In genomic region chr17:7923290-7923628, GRCh38 we compare ENCODE assay signal across 8 cellular contexts. TPM values are rescaled to one million over a fixed set of nuclear protein-coding genes. Genes with fewer than 3 reads are reported as not detected.
DNase-seq lines count a peak whose midpoint lies in the region; ATAC-seq and TF ChIP-seq lines count a peak whose summit lies in the region.

No MANE protein-coding gene starts in this region.

- peak overlapping the region; percentile 33 for H2BK15ac ChIP-seq in neuronal stem cell (ENCODE audit: low read length)

- peak overlapping the region; percentile 20 for H2AK5ac ChIP-seq in neuronal stem cell (ENCODE audit: low read depth, low read length)

- H2BK12ac ChIP-seq in neuronal stem cell (ENCODE audit: low read length) = peak overlapping the region; percentile 50

- no peak overlapping the region for H3K27ac ChIP-seq in OCI-LY1 (ENCODE audit: low read depth, low read length, poor library complexity, severe bottlenecking)
- peak overlapping the region in 1 of 2 donors; percentile 23 for H3K27ac ChIP-seq in esophagus (ENCODE audit: low read depth in 2 of 2, low read length in 1 of 2)
- H3K27ac ChIP-seq in neuronal stem cell (replicated peaks; ENCODE audit: low read length) = no peak overlapping the region

- H3K9me2 ChIP-seq in OCI-LY1 (ENCODE audit: low read depth, low read length) = no peaks in the 10 kb centered on the region

- DNase-seq in BJ (ENCODE audit: low read depth) (no peak), neuronal stem cell (ENCODE audit: low spot score) (no peak)
- DNase-seq in stimulated activated CD4-positive, alpha-beta T cell treated with anti-CD3 and anti-CD28 coated beads, Interleukin-4, amount 100 ng/mL, for 24 hours = no peak
- no peak for DNase-seq in activated effector memory CD4-positive, alpha-beta T cell treated with anti-CD3 and anti-CD28 coated beads, Interleukin-2, amount 50 U/mL, for 16 hours

- H4K91ac ChIP-seq in neuronal stem cell (ENCODE audit: low read depth, low read length, poor library complexity) = no peak overlapping the region

- H3K9ac ChIP-seq in OCI-LY1 (ENCODE audit: low read length) = peak overlapping the region; percentile 38; the same call in 1 of the 2 replicates
- H3K9ac ChIP-seq in neuronal stem cell (ENCODE audit: low read depth, low read length, poor library complexity) = peak overlapping the region; percentile 74

- H2AFZ ChIP-seq in OCI-LY1 (ENCODE audit: low read length) (no peak overlapping the region), neuronal stem cell (ENCODE audit: low read length) (no peak overlapping the region)

- peaks cover 12% of the 10 kb centered on the region for H3K4me1 ChIP-seq in OCI-LY1 (ENCODE audit: insufficient read depth, low read length, severe bottlenecking)
- H3K4me1 ChIP-seq in esophagus (ENCODE audit: control insufficient read depth in 2 of 2, insufficient read depth in 2 of 2, low read length in 1 of 2) = peaks cover 3 to 5% of the 10 kb centered on the region in 2 donors
- H3K4me1 ChIP-seq in neuronal stem cell (ENCODE audit: control insufficient read depth in 2 of 2, insufficient read depth in 1 of 2, low read depth in 1 of 2, low read length in 2 of 2) = peaks cover 0 to 8% of the 10 kb centered on the region in 2 donors

- H2BK5ac ChIP-seq in neuronal stem cell (ENCODE audit: low read length) = peak overlapping the region; percentile 8

- WGBS in esophagus, 2 donors = 59 to 67% methylated on average over 13 of the region's 13 CpGs
- WGBS in neuronal stem cell (ENCODE audit: extremely low coverage in 2 of 2, insufficient read length in 2 of 2, insufficient replicate concordance in 1 of 2), 2 donors = no CpG with 5 or more reads among the region's 13 CpGs

- H3K18ac ChIP-seq in neuronal stem cell (ENCODE audit: low read length) = peak overlapping the region; percentile 98

- H4K8ac ChIP-seq in neuronal stem cell (ENCODE audit: low read depth, low read length) = no peak overlapping the region

- no peak overlapping the region for H3K4ac ChIP-seq in neuronal stem cell (ENCODE audit: low read length)

- TF ChIP-seq CTCF in BJ (IDR thresholded peaks at IDR 0.05; ENCODE audit: insufficient read depth, low read depth, low read length) (no peak), OCI-LY1 (IDR thresholded peaks at IDR 0.05; ENCODE audit: low read length) (no peak)

- CTCF ChIA-PET in BJ (lab: Yijun Ruan, JAX) = interaction anchor here (1.0 to 4.0 kb wide), 2 partner anchors 10 to 66 kb away, joined by 3 to 15 read pairs; no protein-coding TSS in a partner anchor

- no peaks in the 10 kb centered on the region for H3K79me1 ChIP-seq in neuronal stem cell (ENCODE audit: low read depth, low read length)

- no peak overlapping the region for H2BK120ac ChIP-seq in neuronal stem cell (ENCODE audit: low read depth, low read length)

- H3K4me2 ChIP-seq in OCI-LY1 (ENCODE audit: low read length) (peak overlapping the region; percentile 64), neuronal stem cell (ENCODE audit: insufficient read depth, low read length, poor library complexity, severe bottlenecking) (peak overlapping the region; percentile 65)

- no peaks in the 10 kb centered on the region for H3K79me2 ChIP-seq in OCI-LY1 (ENCODE audit: insufficient read depth, low read length)

- H3K27me3 ChIP-seq in BJ (ENCODE audit: control insufficient read depth, insufficient read depth, low read length) = no peaks in the 10 kb centered on the region
- no peaks in the 10 kb centered on the region for H3K27me3 ChIP-seq in OCI-LY1 (ENCODE audit: insufficient read depth, low read length)
- no peaks in the 10 kb centered on the region for H3K27me3 ChIP-seq in esophagus (ENCODE audit: control insufficient read depth in 1 of 2, insufficient read depth in 2 of 2, low read length in 2 of 2)
- peaks cover 0 to 23% (median 0%) of the 10 kb centered on the region in 3 experiments for H3K27me3 ChIP-seq in neuronal stem cell (ENCODE audit: control insufficient read depth in 3 of 3, insufficient read depth in 3 of 3, low read depth in 1 of 3, low read length in 3 of 3)

- peak overlapping the region; percentile 10 for H3K23ac ChIP-seq in neuronal stem cell (ENCODE audit: low read depth, low read length, poor library complexity)

- no peaks in the 10 kb centered on the region for H3K36me3 ChIP-seq in BJ (ENCODE audit: control insufficient read depth, insufficient read depth, low read length)
- H3K36me3 ChIP-seq in OCI-LY1 (ENCODE audit: insufficient read depth, low read length) = peaks cover 8% of the 10 kb centered on the region; the same call in 1 of the 2 replicates
- H3K36me3 ChIP-seq in esophagus (ENCODE audit: control insufficient read depth in 2 of 2, insufficient read depth in 2 of 2, low read length in 1 of 2) = no peaks in the 10 kb centered on the region
- no peaks in the 10 kb centered on the region for H3K36me3 ChIP-seq in neuronal stem cell (replicated peaks in 1 of 2; ENCODE audit: control insufficient read depth in 2 of 2, insufficient read depth in 2 of 2, low read length in 2 of 2)

- no peak for ATAC-seq in GM19467 (IDR thresholded peaks at IDR 0.05; ENCODE audit: unreplicated experiment)
- no peak for ATAC-seq in GM19463 (IDR thresholded peaks at IDR 0.05; ENCODE audit: unreplicated experiment)

- no peaks in the 10 kb centered on the region for H4K20me1 ChIP-seq in OCI-LY1 (ENCODE audit: insufficient read depth, low read length)

- peak overlapping the region; percentile 47 for H3K4me3 ChIP-seq in BJ (ENCODE audit: low read depth, low read length)
- peak overlapping the region; percentile 48 for H3K4me3 ChIP-seq in OCI-LY1 (ENCODE audit: low read depth, low read length, poor library complexity, severe bottlenecking)
- peak overlapping the region; percentile 42 to 47 for H3K4me3 ChIP-seq in esophagus (ENCODE audit: low read depth in 1 of 2, low read length in 2 of 2)
- H3K4me3 ChIP-seq in neuronal stem cell (ENCODE audit: low read length in 2 of 2) = peak overlapping the region in 1 of 2 donors; percentile 61

- no peaks in the 10 kb centered on the region for H3F3A ChIP-seq in OCI-LY1 (ENCODE audit: insufficient read depth, low read length)

- H3K9me3 ChIP-seq in OCI-LY1 (ENCODE audit: low read length) = no peaks in the 10 kb centered on the region
- no peaks in the 10 kb centered on the region for H3K9me3 ChIP-seq in esophagus (ENCODE audit: control insufficient read depth in 2 of 2, insufficient read depth in 1 of 2, low read depth in 1 of 2, low read length in 1 of 2)
- H3K9me3 ChIP-seq in neuronal stem cell (replicated peaks in 1 of 2; ENCODE audit: control insufficient read depth in 2 of 2, insufficient read depth in 1 of 2, low read depth in 1 of 2, low read length in 2 of 2) = no peaks in the 10 kb centered on the region

- POLR2A ChIA-PET in BJ (lab: Charles Lee) = no interaction called here

- H3K14ac ChIP-seq in neuronal stem cell (ENCODE audit: low read length) = peak overlapping the region; percentile 26

RNA-seq across cellular contexts. Expression of gene KCNAB3, which starts 6.4 kb away (rescaled TPM):
- 1.9 TPM in 2 replicates for polyA plus RNA-seq in BJ (2011; rRNA removed)
- polyA minus RNA-seq in BJ (2011; rRNA and poly(A)+ RNA removed) = 0.62 and 1.0 TPM in 2 replicates
- 1 to 10 TPM; 1.3 to 2.3 TPM for polyA plus RNA-seq in esophagus
- polyA plus RNA-seq in neuronal stem cell (2013, experiment 1 of 2) = 14.9 TPM
- 15.4 TPM for polyA plus RNA-seq in neuronal stem cell (2013, experiment 2 of 2)

RNA-seq across cellular contexts. Expression of gene RNF227, which starts 7.2 kb away (rescaled TPM):
- polyA plus RNA-seq in BJ (2011; rRNA removed) (2.2 and 2.9 TPM in 2 replicates), esophagus (1 to 10 TPM; 3.5 to 4.3 TPM)
- 0.62 and 1.00 TPM in 2 replicates for polyA minus RNA-seq in BJ (2011; rRNA and poly(A)+ RNA removed)
- 2.8 TPM for polyA plus RNA-seq in neuronal stem cell (2013, experiment 1 of 2)
- 3.0 TPM for polyA plus RNA-seq in neuronal stem cell (2013, experiment 2 of 2)

RNA-seq across cellular contexts. Expression of gene TRAPPC1, which starts 8.5 kb away (rescaled TPM):
- 204 and 264 TPM in 2 replicates for polyA plus RNA-seq in BJ (2011; rRNA removed)
- polyA minus RNA-seq in BJ (2011; rRNA and poly(A)+ RNA removed) = 106 and 150 TPM in 2 replicates
- polyA plus RNA-seq in esophagus = 100 to 1,000 TPM in 1 of 2 donors, 10 to 100 TPM in 1; 95.9 to 125 TPM
- 160 TPM for polyA plus RNA-seq in neuronal stem cell (2013, experiment 1 of 2)
- 156 TPM for polyA plus RNA-seq in neuronal stem cell (2013, experiment 2 of 2)

RNA-seq across cellular contexts. Expression of gene CNTROB, which starts 8.7 kb away (rescaled TPM):
- polyA plus RNA-seq in BJ (2011; rRNA removed) (19.4 and 26.8 TPM in 2 replicates), esophagus (10 to 100 TPM; 18.0 to 29.5 TPM)
- 15.0 and 23.9 TPM in 2 replicates for polyA minus RNA-seq in BJ (2011; rRNA and poly(A)+ RNA removed)
- 43.2 TPM for polyA plus RNA-seq in neuronal stem cell (2013, experiment 1 of 2)
- 42.1 TPM for polyA plus RNA-seq in neuronal stem cell (2013, experiment 2 of 2)

RNA-seq across cellular contexts. Expression of gene CHD3, which starts 34.7 kb away (rescaled TPM):
- 43.5 and 49.1 TPM in 2 replicates for polyA plus RNA-seq in BJ (2011; rRNA removed)
- polyA minus RNA-seq in BJ (2011; rRNA and poly(A)+ RNA removed) = 67.4 and 108 TPM in 2 replicates
- 10 to 100 TPM; 37.2 to 78.7 TPM for polyA plus RNA-seq in esophagus
- 17.8 TPM for polyA plus RNA-seq in neuronal stem cell (2013, experiment 1 of 2)
- 15.7 TPM for polyA plus RNA-seq in neuronal stem cell (2013, experiment 2 of 2)
